Comparison of ENCODE assay signal across 8 cellular contexts in genomic region chr15:90300988-90301715, GRCh38. TPM values are rescaled to one million over a fixed set of nuclear protein-coding genes. Genes with fewer than 3 reads are reported as not detected.
A peak's percentile ranks its signal among the peaks of the same experiment; 100 is the strongest.
DNase-seq lines count a peak whose midpoint lies in the region; ATAC-seq, FAIRE-seq and TF ChIP-seq lines count a peak whose summit lies in the region.

No MANE protein-coding gene starts in this region.

- no peaks in the 10 kb centered on the region for H3K36me3 Mint-ChIP-seq in activated naive CD4-positive, alpha-beta T cell treated with anti-CD3 and anti-CD28 coated beads, Interleukin-2, amount 10 ng/mL, durations not matched to agents 7 days and 5 days

- H3K27me3 Mint-ChIP-seq in activated naive CD4-positive, alpha-beta T cell treated with anti-CD3 and anti-CD28 coated beads, Interleukin-2, amount 10 ng/mL, durations not matched to agents 7 days and 5 days, result peaks cover 16% of the 10 kb centered on the region

- H3K27ac ChIP-seq in RWPE1 (0 out of 2 replicates have a peak overlapping the region, but pooled peaks have one; percentile 0), heart right ventricle (peak overlapping the region in 4 of 10 donors; percentile 11 to 37 (median 22)), small intestine (ENCODE audit: low read depth in 1 of 2, low read length in 1 of 2) (no peak overlapping the region)

- DNase-seq in AG08395 (ENCODE audit: low spot score) (peak; percentile 19), H54 (ENCODE audit: insufficient read length, low spot score) (peak; percentile 9), RWPE1 (ENCODE audit: low spot score) (peak; percentile 17), heart right ventricle (peak; percentile 61 to 69), small intestine (peak; percentile 59)
- peak; percentile 72 for DNase-seq in activated naive CD4-positive, alpha-beta T cell treated with anti-CD3 and anti-CD28 coated beads, Interleukin-2, amount 10 ng/mL, durations not matched to agents 7 days and 5 days

- TF ChIP-seq CTCF in RWPE1 (conservative IDR thresholded peaks at IDR 0.05; ENCODE audit: low read depth) (peak; percentile 86), heart right ventricle (IDR thresholded peaks at IDR 0.05) (peak; percentile 63 to 90 (median 79))

- H3K27ac Mint-ChIP-seq in activated naive CD4-positive, alpha-beta T cell treated with anti-CD3 and anti-CD28 coated beads, Interleukin-2, amount 10 ng/mL, durations not matched to agents 7 days and 5 days, result no peak overlapping the region

- H3K36me3 ChIP-seq in heart right ventricle, result no peaks in the 10 kb centered on the region
- H3K36me3 ChIP-seq in small intestine (ENCODE audit: control insufficient read depth in 2 of 2, insufficient read depth in 2 of 2, low read length in 2 of 2), result no peaks in the 10 kb centered on the region

- WGBS in heart right ventricle, 2 donors, result 59 to 62% methylated on average over 21 of the region's 21 CpGs
- WGBS in small intestine, 3 donors, result 68 to 72% (median 69%) methylated on average over 21 of the region's 21 CpGs

- intact Hi-C loops in heart right ventricle (cut with DNase I), result no loop called here

- POLR2A ChIA-PET in RWPE1 (lab: Yijun Ruan, JAX; ENCODE audit: low non-redundant PET), result no interaction called here

- no peak for FAIRE-seq in H54 (lab: Jason Lieb, UNC)
- FAIRE-seq in small intestine (lab: Jason Lieb, UNC), result no peak

- ATAC-seq in heart right ventricle (peak; percentile 55 to 84 (median 67)), GM18909 (IDR thresholded peaks at IDR 0.05; ENCODE audit: poor library complexity, unreplicated experiment) (no peak), GM18861 (IDR thresholded peaks at IDR 0.05; ENCODE audit: unreplicated experiment) (no peak)

- H3K4me1 Mint-ChIP-seq in activated naive CD4-positive, alpha-beta T cell treated with anti-CD3 and anti-CD28 coated beads, Interleukin-2, amount 10 ng/mL, durations not matched to agents 7 days and 5 days, result peaks cover 21% of the 10 kb centered on the region

- H3K4me3 Mint-ChIP-seq in activated naive CD4-positive, alpha-beta T cell treated with anti-CD3 and anti-CD28 coated beads, Interleukin-2, amount 10 ng/mL, durations not matched to agents 7 days and 5 days, result no peak overlapping the region

- H3K9me3 Mint-ChIP-seq in activated naive CD4-positive, alpha-beta T cell treated with anti-CD3 and anti-CD28 coated beads, Interleukin-2, amount 10 ng/mL, durations not matched to agents 7 days and 5 days, result no peaks in the 10 kb centered on the region

- H3K27me3 ChIP-seq in heart right ventricle, result no peaks in the 10 kb centered on the region
- no peaks in the 10 kb centered on the region for H3K27me3 ChIP-seq in small intestine (ENCODE audit: control insufficient read depth in 2 of 2, insufficient read depth in 2 of 2, low read length in 2 of 2)

- no peak for TF ChIP-seq POLR2A in H54 (IDR thresholded peaks at IDR 0.05; ENCODE audit: low read depth, low read length)

- peaks cover 0 to 7% (median 0%) of the 10 kb centered on the region in 11 donors for H3K9me3 ChIP-seq in heart right ventricle
- no peaks in the 10 kb centered on the region for H3K9me3 ChIP-seq in small intestine (ENCODE audit: control insufficient read depth, low read depth)

- H3K4me3 ChIP-seq in heart right ventricle, result no peak overlapping the region
- no peak overlapping the region for H3K4me3 ChIP-seq in small intestine (ENCODE audit: low read depth in 1 of 2, low read length in 2 of 2)

- H3K4me1 ChIP-seq in heart right ventricle, result peaks cover 0 to 18% (median 7%) of the 10 kb centered on the region in 9 donors
- no peaks in the 10 kb centered on the region for H3K4me1 ChIP-seq in small intestine (ENCODE audit: control insufficient read depth in 2 of 2, insufficient read depth in 1 of 2, low read depth in 1 of 2, low read length in 1 of 2)

- CTCF ChIA-PET in RWPE1 (lab: Yijun Ruan, JAX), result interaction anchor here (0.6 to 3.9 kb wide), 8 partner anchors 8 to 541 kb away, joined by 3 to 11 read pairs (median 4); no protein-coding TSS in a partner anchor
- CTCF ChIA-PET in activated naive CD4-positive, alpha-beta T cell treated with anti-CD3 and anti-CD28 coated beads, Interleukin-2, amount 10 ng/mL, durations not matched to agents 7 days and 5 days (lab: Charles Lee), result interaction anchor here (0.7 to 8.1 kb wide), 18 partner anchors 8 to 214 kb away, joined by 3 to 91 read pairs (median 4); no protein-coding TSS in a partner anchor

RNA-seq across cellular contexts. Expression of gene NGRN, which starts 35.7 kb away (rescaled TPM):
- 100 to 1,000 TPM; 109 to 139 (median 119) TPM for total RNA-seq in heart right ventricle
- polyA plus RNA-seq in heart right ventricle (100 to 1,000 TPM in 1 of 2 donors, 10 to 100 TPM in 1; 56.5 to 119 TPM), small intestine (10 to 100 TPM; 41.4 to 56.6 (median 43.2) TPM)

RNA-seq across cellular contexts. Expression of gene ZNF774, which starts 50.9 kb away (rescaled TPM):
- total RNA-seq in heart right ventricle, result 10 to 100 TPM in 2 of 10 donors, 1 to 10 TPM in 8; 2.2 to 19.6 (median 7.0) TPM
- polyA plus RNA-seq in heart right ventricle (1 to 10 TPM; 2.8 to 4.2 TPM), small intestine (1 to 10 TPM in 2 of 3 donors, under 1 TPM in 1; 0.89 to 2.1 (median 1.4) TPM)

RNA-seq across cellular contexts. Expression of gene TTLL13, which starts 51.8 kb away (rescaled TPM):
- under 1 TPM in 6 of 10 donors, not detected in 4; 0.19 to 0.78 (median 0.24) TPM for total RNA-seq in heart right ventricle
- polyA plus RNA-seq in heart right ventricle, result under 1 TPM; 0.09 to 0.44 TPM
- polyA plus RNA-seq in small intestine, result under 1 TPM in 2 of 3 donors, not detected in 1; 0.07 to 0.45 TPM

Comparison
In these comparisons a context has a peak if more than half of its experiments do, and no peak if none do; other contexts are left out.
1. DNase-seq: peak in every context shown above with its lines; median percentile 72 in activated naive CD4-positive, alpha-beta T cell treated with anti-CD3 and anti-CD28 coated beads, Interleukin-2, amount 10 ng/mL, durations not matched to agents 7 days and 5 days; 65 in heart right ventricle; 59 in small intestine; 19 in AG08395; 17 in RWPE1; 9 in H54.
2. ATAC-seq: peak in heart right ventricle (8 of 8); none in GM18909 (single experiment) and GM18861 (single experiment).